1 cellular context compared by ENCODE assay signal in the genomic region with DNA sequence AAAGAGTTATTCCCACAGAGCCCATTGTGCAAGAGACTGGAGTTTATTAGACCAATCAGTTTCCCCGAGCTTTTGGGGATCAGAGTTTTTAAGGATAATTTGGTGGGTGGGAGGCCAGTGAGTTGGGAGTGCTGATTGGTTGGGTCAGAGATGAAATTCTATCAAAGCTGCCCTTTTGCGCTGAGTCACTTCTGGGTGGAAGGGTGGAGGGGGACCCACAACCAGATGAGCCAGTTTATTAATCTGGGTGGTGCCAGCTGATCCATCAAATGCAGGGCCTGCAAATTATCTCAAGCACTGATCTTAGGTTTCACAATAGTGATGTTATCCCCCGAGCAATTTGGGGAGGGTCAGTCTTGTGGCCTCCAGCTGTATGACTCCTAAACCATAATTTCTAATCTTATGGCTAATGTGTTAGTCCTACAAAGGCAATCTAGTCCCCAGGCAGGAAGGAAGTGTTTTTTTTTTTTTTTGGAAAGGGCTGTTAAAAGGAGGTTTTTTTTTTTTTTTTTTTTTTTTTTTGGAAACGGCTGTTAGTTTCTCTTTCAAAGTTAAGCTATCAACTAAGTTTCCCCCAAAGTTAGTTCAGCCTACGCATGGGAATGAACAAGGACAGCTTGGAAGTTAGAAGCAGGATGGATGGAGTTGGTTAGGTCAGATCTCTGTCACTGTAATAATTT.
TF ChIP-seq lines count a peak whose summit lies in the region.

No MANE protein-coding gene starts in this region.

TF ChIP-seq in IMR-90, 13 proteins besides CTCF, POLR2A, EP300 and RAD21:
- TF ChIP-seq, protein P1, sequence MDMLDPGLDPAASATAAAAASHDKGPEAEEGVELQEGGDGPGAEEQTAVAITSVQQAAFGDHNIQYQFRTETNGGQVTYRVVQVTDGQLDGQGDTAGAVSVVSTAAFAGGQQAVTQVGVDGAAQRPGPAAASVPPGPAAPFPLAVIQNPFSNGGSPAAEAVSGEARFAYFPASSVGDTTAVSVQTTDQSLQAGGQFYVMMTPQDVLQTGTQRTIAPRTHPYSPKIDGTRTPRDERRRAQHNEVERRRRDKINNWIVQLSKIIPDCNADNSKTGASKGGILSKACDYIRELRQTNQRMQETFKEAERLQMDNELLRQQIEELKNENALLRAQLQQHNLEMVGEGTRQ (IDR thresholded peaks at IDR 0.05; ENCODE audit: low read depth, low read length), result no peak
- no peak for TF ChIP-seq RCOR1 (IDR thresholded peaks at IDR 0.05; ENCODE audit: insufficient replicate concordance, low read length)
- TF ChIP-seq CHD1 (IDR thresholded peaks at IDR 0.05; ENCODE audit: low read depth, low read length), result no peak
- TF ChIP-seq MAFK (IDR thresholded peaks at IDR 0.05; ENCODE audit: low read depth, low read length), result no peak
- no peak for TF ChIP-seq RFX5 (IDR thresholded peaks at IDR 0.05; ENCODE audit: low read depth, low read length)
- TF ChIP-seq SMC3 (IDR thresholded peaks at IDR 0.05; ENCODE audit: low read depth, low read length), result no peak
